9 cellular contexts compared by ENCODE assay signal in genomic region chr1:165826565-165826964, GRCh38. TPM values are rescaled to one million over a fixed set of nuclear protein-coding genes. Genes with fewer than 3 reads are reported as not detected.
DNase-seq lines count a peak whose midpoint lies in the region; ATAC-seq and TF ChIP-seq lines count a peak whose summit lies in the region.
"Had no signal": no experiment of that assay in that cellular context is flagged by ENCODE, and none has a peak within 500 bp of the region (broad histone marks: within the 10 kb centered on the region; RNA-seq: fewer than 3 reads in every experiment).

No MANE protein-coding gene starts in this region.

- H3K36me3 ChIP-seq in DND-41 (ENCODE audit: insufficient read depth, low read length) = peaks cover 19% of the 10 kb centered on the region
- H3K36me3 ChIP-seq in PC-3 (ENCODE audit: low read depth, low read length) = no peaks in the 10 kb centered on the region
- peaks cover 0 to 6% of the 10 kb centered on the region in 2 experiments for H3K36me3 ChIP-seq in trophoblast cell (ENCODE audit: control insufficient read depth in 1 of 2, insufficient read depth in 2 of 2, low read length in 2 of 2)

- H3K4me2 ChIP-seq in DND-41 (ENCODE audit: insufficient read depth, low read length) (peak overlapping the region; percentile 86; the same call in 1 of the 2 replicates), PC-3 (ENCODE audit: low read length) (peak overlapping the region; percentile 90), trophoblast cell (ENCODE audit: low read length) (peak overlapping the region; percentile 97)

- peaks cover 12 to 21% of the 10 kb centered on the region in 2 donors for H3K4me1 Mint-ChIP-seq in effector memory CD8-positive, alpha-beta T cell (ENCODE audit: low read depth in 2 of 2)

- peaks cover 9% of the 10 kb centered on the region for H3K36me3 Mint-ChIP-seq in effector memory CD8-positive, alpha-beta T cell (ENCODE audit: insufficient read depth)

- H2AFZ ChIP-seq in DND-41 (ENCODE audit: low read depth, low read length) (0 out of 2 replicates have a peak overlapping the region, but pooled peaks have one; percentile 5), PC-3 (ENCODE audit: low read length) (peak overlapping the region; percentile 80), trophoblast cell (ENCODE audit: insufficient read depth, low read length, poor library complexity) (no peak overlapping the region)

- CTCF ChIA-PET in PC-3 (lab: Charles Lee) = no interaction called here

- intact Hi-C loops in PC-3 (cut with micrococcal nuclease) = loop anchor here (2.0 to 10.0 kb wide), 3 partner anchors 56 to 226 kb away; partner anchors contain the start of gene MGST3

- H4K12ac ChIP-seq in trophoblast cell (ENCODE audit: low read depth, low read length) = no peak overlapping the region

- H3K79me2 ChIP-seq in DND-41 (ENCODE audit: insufficient read depth, low read length) (peaks cover 42% of the 10 kb centered on the region), PC-3 (ENCODE audit: low read length) (peaks cover 46% of the 10 kb centered on the region), trophoblast cell (ENCODE audit: control insufficient read depth, insufficient read depth, low read length, poor library complexity) (peaks cover 20% of the 10 kb centered on the region)

- no peak overlapping the region for H3K18ac ChIP-seq in trophoblast cell (ENCODE audit: low read length)

- H3K27ac ChIP-seq in DND-41 (ENCODE audit: low read length) (no peak overlapping the region), PC-3 (ENCODE audit: low read length) (no peak overlapping the region), trophoblast cell (ENCODE audit: low read depth, low read length) (no peak overlapping the region)

- H3K9me3 Mint-ChIP-seq in effector memory CD8-positive, alpha-beta T cell = no peaks in the 10 kb centered on the region

- no peak overlapping the region for H4K8ac ChIP-seq in trophoblast cell (ENCODE audit: low read depth, low read length)

- no peak overlapping the region for H2BK5ac ChIP-seq in trophoblast cell (ENCODE audit: low read depth, low read length, poor library complexity)

- no peak overlapping the region for H3K14ac ChIP-seq in trophoblast cell (ENCODE audit: low read length)

- H3F3A ChIP-seq in PC-3 (ENCODE audit: low read length, unreplicated experiment) = no peaks in the 10 kb centered on the region

- H4K20me1 ChIP-seq in DND-41 (ENCODE audit: insufficient read depth, low read length) (peaks cover 18% of the 10 kb centered on the region; the same call in 1 of the 2 replicates), PC-3 (ENCODE audit: low read length) (peaks cover 23% of the 10 kb centered on the region)

- no peak overlapping the region for H2AK5ac ChIP-seq in trophoblast cell (ENCODE audit: low read length)

- H2BK120ac ChIP-seq in trophoblast cell (ENCODE audit: insufficient read depth, low read length, poor library complexity) = no peak overlapping the region

- H3K27ac Mint-ChIP-seq in effector memory CD8-positive, alpha-beta T cell = peak overlapping the region; percentile 79 to 82

- no peaks in the 10 kb centered on the region for H3K9me2 ChIP-seq in PC-3 (replicated peaks; ENCODE audit: low read length)

- H3K27me3 Mint-ChIP-seq in effector memory CD8-positive, alpha-beta T cell = no peaks in the 10 kb centered on the region

- H3K23ac ChIP-seq in trophoblast cell (ENCODE audit: low read length) = no peak overlapping the region

- BruUV-seq in PC-3 (replicated peaks; lab: Mats Ljungman, UMichigan) = no TSS peak

- H3K4ac ChIP-seq in trophoblast cell (ENCODE audit: low read depth, low read length) = no peak overlapping the region

- H3K4me3 ChIP-seq in DND-41 (ENCODE audit: low read depth in 1 of 2, low read length in 2 of 2) (no peak overlapping the region), PC-3 (ENCODE audit: low read length) (peak overlapping the region; percentile 88), trophoblast cell (ENCODE audit: low read depth, low read length) (no peak overlapping the region)

- peak overlapping the region; percentile 90 to 94 for H3K4me3 Mint-ChIP-seq in effector memory CD8-positive, alpha-beta T cell

- WGBS in trophoblast cell (ENCODE audit: extremely low coverage, insufficient coverage, insufficient read length) = no CpG with 5 or more reads among the region's 2 CpGs

- H3K27me3 ChIP-seq in DND-41 (ENCODE audit: insufficient read depth, low read length, poor library complexity) (no peaks in the 10 kb centered on the region), PC-3 (ENCODE audit: low read length) (no peaks in the 10 kb centered on the region), trophoblast cell (ENCODE audit: insufficient read depth, low read length) (no peaks in the 10 kb centered on the region)

- H3K79me1 ChIP-seq in trophoblast cell (ENCODE audit: low read length) = peaks cover 14% of the 10 kb centered on the region

- POLR2A ChIA-PET in PC-3 (lab: Charles Lee; ENCODE audit: unreplicated experiment) = no interaction called here

- H3K9me3 ChIP-seq in DND-41 (ENCODE audit: insufficient read depth, low read length, severe bottlenecking) (no peaks in the 10 kb centered on the region), PC-3 (ENCODE audit: low read length) (no peaks in the 10 kb centered on the region), trophoblast cell (ENCODE audit: insufficient read depth, low read depth, low read length) (no peaks in the 10 kb centered on the region)

- TF ChIP-seq CTCF in DND-41 (IDR thresholded peaks at IDR 0.05; ENCODE audit: borderline replicate concordance, extremely low read depth, low read length, poor library complexity, severe bottlenecking) (no peak), PC-3 (conservative IDR thresholded peaks at IDR 0.05; ENCODE audit: low read depth, low read length) (no peak)

- peaks cover 34% of the 10 kb centered on the region for H3K4me1 ChIP-seq in DND-41 (ENCODE audit: insufficient read depth, low read length)
- H3K4me1 ChIP-seq in PC-3 (ENCODE audit: insufficient read depth, low read length) = peaks cover 16% of the 10 kb centered on the region
- peaks cover 0 to 8% of the 10 kb centered on the region in 2 experiments for H3K4me1 ChIP-seq in trophoblast cell (ENCODE audit: control insufficient read depth in 1 of 2, insufficient read depth in 2 of 2, low read length in 2 of 2)

- no peak overlapping the region for H4K91ac ChIP-seq in trophoblast cell (ENCODE audit: low read depth, low read length)

- DNase-seq in DND-41 (no peak), PC-3 (no peak), trophoblast cell (peak in 1 of 2 donors; percentile 19), NAMALWA (ENCODE audit: low spot score) (no peak)
- DNase-seq in effector memory CD8-positive, alpha-beta T cell = no peak
- DNase-seq in central memory CD4-positive, alpha-beta T cell = no peak
- DNase-seq: cerebellar nuclear complex had no signal

- no peak overlapping the region for H2BK12ac ChIP-seq in trophoblast cell (ENCODE audit: low read length)

- no peak overlapping the region; the same call in 1 of the 2 replicates for H3K9ac ChIP-seq in DND-41 (ENCODE audit: low read depth, low read length)
- H3K9ac ChIP-seq in PC-3 (ENCODE audit: low read length) = peak overlapping the region; percentile 5; the same call in 1 of the 2 replicates
- no peak overlapping the region for H3K9ac ChIP-seq in trophoblast cell (ENCODE audit: low read length)

- ATAC-seq in DND-41 (ENCODE audit: insufficient read depth, low read depth) (no peak), PC-3 (no peak), GM19463 (IDR thresholded peaks at IDR 0.05; ENCODE audit: unreplicated experiment) (no peak), HG02973 (IDR thresholded peaks at IDR 0.05; ENCODE audit: unreplicated experiment) (no peak)
- no peak for ATAC-seq in effector memory CD8-positive, alpha-beta T cell (replicated peaks)

RNA-seq across cellular contexts. Expression of gene UCK2, which starts 0.8 kb away (rescaled TPM):
- total RNA-seq in PC-3 (2014; rRNA removed) = 193 and 209 TPM in 2 replicates
- 77.1 and 81.6 TPM in 2 replicates for polyA plus RNA-seq in trophoblast cell (2013)

RNA-seq across cellular contexts. Expression of gene TMCO1, which starts 57.9 kb away (rescaled TPM):
- 63.7 and 80.6 TPM in 2 replicates for total RNA-seq in PC-3 (2014; rRNA removed)
- 188 and 204 TPM in 2 replicates for polyA plus RNA-seq in trophoblast cell (2013)
